In genomic region chr9:5562806-5563416, GRCh38 we compare ENCODE assay signal across 20 cellular contexts. TPM values are rescaled to one million over a fixed set of nuclear protein-coding genes. Genes with fewer than 3 reads are reported as not detected.
DNase-seq lines count a peak whose midpoint lies in the region; ATAC-seq and TF ChIP-seq lines count a peak whose summit lies in the region.
"Had no signal": no experiment of that assay in that cellular context is flagged by ENCODE, and none has a peak within 500 bp of the region (broad histone marks: within the 10 kb centered on the region; RNA-seq: fewer than 3 reads in every experiment).

No MANE protein-coding gene starts in this region.

- no peaks in the 10 kb centered on the region for H3K27me3 Mint-ChIP-seq in MCF 10A (ENCODE audit: insufficient read depth, unreplicated experiment)
- H3K27me3 Mint-ChIP-seq in activated naive CD8-positive, alpha-beta T cell treated with anti-CD3 and anti-CD28 coated beads, Interleukin-2, amount 50 U/mL, for 24 hours: no peaks in the 10 kb centered on the region

- peaks cover 18% of the 10 kb centered on the region for H3K4me1 Mint-ChIP-seq in MCF 10A (ENCODE audit: insufficient read depth, unreplicated experiment)
- H3K4me1 Mint-ChIP-seq in activated naive CD8-positive, alpha-beta T cell treated with anti-CD3 and anti-CD28 coated beads, Interleukin-2, amount 50 U/mL, for 24 hours: peaks cover 36% of the 10 kb centered on the region

- no peak for DNase-seq in breast epithelium (ENCODE audit: low spot score in 2 of 2)
- DNase-seq in MCF 10A (ENCODE audit: unreplicated experiment): no peak
- DNase-seq in activated naive CD8-positive, alpha-beta T cell treated with anti-CD3 and anti-CD28 coated beads, Interleukin-2, amount 50 U/mL, for 24 hours: no peak
- peak; percentile 37 for DNase-seq in medulla oblongata (ENCODE audit: extremely low spot score)
- no peak for DNase-seq in ovary
- DNase-seq in DMS53 treated with DMSO at 0.1 percent for 48 hours (lab: John Stamatoyannopoulos, UW; ENCODE audit: unreplicated experiment): no peak
- DNase-seq: activated CD4-positive, alpha-beta T cell treated with anti-CD3 and anti-CD28 coated beads, Interleukin-2, amount 50 U/mL, for 48 hours; brain microvascular endothelial cell; Calu3; MM.1S; NCI-H82; right lobe of liver; stimulated activated CD4-positive, alpha-beta T cell treated with anti-CD3 and anti-CD28 coated beads, Interleukin-2, amount 100 ng/mL, for 48 hours; stimulated activated CD8-positive, alpha-beta memory T cell treated with anti-CD3 and anti-CD28 coated beads, Interleukin-4, amount 100 ng/mL, for 48 hours; upper lobe of left lung had no signal

- H3K27me3 ChIP-seq in breast epithelium (no peaks in the 10 kb centered on the region), ovary (no peaks in the 10 kb centered on the region)
- H3K27me3 ChIP-seq: brain microvascular endothelial cell, right lobe of liver, upper lobe of left lung had no signal

- no peak overlapping the region for H3K4me3 Mint-ChIP-seq in MCF 10A (ENCODE audit: unreplicated experiment)
- no peak overlapping the region for H3K4me3 Mint-ChIP-seq in activated naive CD8-positive, alpha-beta T cell treated with anti-CD3 and anti-CD28 coated beads, Interleukin-2, amount 50 U/mL, for 24 hours
- H3K4me3 Mint-ChIP-seq: activated T-helper 1 cell treated with anti-CD3 and anti-CD28 coated beads, Interleukin-12 subunit alpha, Interleukin-12 subunit beta, Interleukin-2, Interleukin-4 antibody, amounts not matched to agents 30 ng/mL and 10 ng/mL and 1 ng/mL, durations not matched to agents 14 hours and 24 hours and 36 hours had no signal

- BruUV-seq in MCF 10A (replicated peaks; lab: Mats Ljungman, UMichigan): no TSS peak

- ATAC-seq in activated naive CD8-positive, alpha-beta T cell treated with anti-CD3 and anti-CD28 coated beads, Interleukin-2, amount 50 U/mL, for 24 hours: peak; percentile 56
- no peak for ATAC-seq in GM18498 (IDR thresholded peaks at IDR 0.05; ENCODE audit: unreplicated experiment)
- no peak for ATAC-seq in esophagus mucosa
- ATAC-seq: right lobe of liver had no signal

- no peaks in the 10 kb centered on the region for H3K36me3 Mint-ChIP-seq in MCF 10A (ENCODE audit: insufficient read depth, unreplicated experiment)
- no peaks in the 10 kb centered on the region for H3K36me3 Mint-ChIP-seq in activated naive CD8-positive, alpha-beta T cell treated with anti-CD3 and anti-CD28 coated beads, Interleukin-2, amount 50 U/mL, for 24 hours (ENCODE audit: low read depth)

- no peaks in the 10 kb centered on the region for H3K9me3 ChIP-seq in breast epithelium
- no peaks in the 10 kb centered on the region for H3K9me3 ChIP-seq in ovary
- H3K9me3 ChIP-seq: right lobe of liver, upper lobe of left lung had no signal

- POLR2A ChIA-PET in MCF 10A (lab: Yijun Ruan, JAX): interaction anchor here (1.4 kb wide), 1 partner anchor 113 kb away, joined by 5 read pairs; the partner anchor contains the start of gene CD274

- TF ChIP-seq CTCF in breast epithelium (IDR thresholded peaks at IDR 0.05) (no peak), MCF 10A (IDR thresholded peaks at IDR 0.05; ENCODE audit: unreplicated experiment) (no peak), ovary (IDR thresholded peaks at IDR 0.05) (no peak)

- H3K9me3 Mint-ChIP-seq in MCF 10A (ENCODE audit: unreplicated experiment): peaks cover 12% of the 10 kb centered on the region
- H3K9me3 Mint-ChIP-seq in activated naive CD8-positive, alpha-beta T cell treated with anti-CD3 and anti-CD28 coated beads, Interleukin-2, amount 50 U/mL, for 24 hours: no peaks in the 10 kb centered on the region

- H3K36me3 ChIP-seq in breast epithelium: no peaks in the 10 kb centered on the region
- H3K36me3 ChIP-seq in ovary: no peaks in the 10 kb centered on the region
- H3K36me3 ChIP-seq: right lobe of liver, upper lobe of left lung had no signal

- 43 to 48% (median 47%) methylated on average over 5 of the region's 5 CpGs for WGBS in ovary, 3 donors

- H3K27ac ChIP-seq in breast epithelium: peak overlapping the region; percentile 23 to 46
- no peak overlapping the region for H3K27ac ChIP-seq in ovary
- H3K27ac ChIP-seq: brain microvascular endothelial cell, right lobe of liver, RWPE1, upper lobe of left lung had no signal

- H3K4me1 ChIP-seq in breast epithelium (no peaks in the 10 kb centered on the region), ovary (ENCODE audit: insufficient read depth) (peaks cover 3% of the 10 kb centered on the region)
- H3K4me1 ChIP-seq: right lobe of liver had no signal

- CTCF ChIA-PET in MCF 10A (lab: Yijun Ruan, JAX): interaction anchor here (1.6 to 2.3 kb wide), 2 partner anchors 27 to 113 kb away, joined by 7 to 12 read pairs; partner anchors contain the start of gene CD274

- intact Hi-C loops in breast epithelium (cut with DNase I; ENCODE audit: low total_unique reads) (no loop called here), MCF 10A (cut with micrococcal nuclease) (no loop called here), ovary (cut with DNase I) (loop anchor here in 1 of 4 donors (10.0 kb wide), 1 partner anchor 48 kb away; the partner anchor contains the start of gene PDCD1LG2)

- H3K4me3 ChIP-seq in breast epithelium: no peak overlapping the region
- no peak overlapping the region for H3K4me3 ChIP-seq in ovary
- H3K4me3 ChIP-seq: right lobe of liver, upper lobe of left lung had no signal

- TF ChIP-seq POLR2A in breast epithelium (IDR thresholded peaks at IDR 0.05) (no peak), ovary (IDR thresholded peaks at IDR 0.05) (no peak)

- no peak overlapping the region for H3K27ac Mint-ChIP-seq in MCF 10A (ENCODE audit: low read depth, unreplicated experiment)
- H3K27ac Mint-ChIP-seq in activated naive CD8-positive, alpha-beta T cell treated with anti-CD3 and anti-CD28 coated beads, Interleukin-2, amount 50 U/mL, for 24 hours: no peak overlapping the region
- H3K27ac Mint-ChIP-seq: activated T-helper 1 cell treated with anti-CD3 and anti-CD28 coated beads, Interleukin-12 subunit alpha, Interleukin-12 subunit beta, Interleukin-2, Interleukin-4 antibody, amounts not matched to agents 30 ng/mL and 10 ng/mL and 1 ng/mL, durations not matched to agents 14 hours and 24 hours and 36 hours had no signal

- TF ChIP-seq EP300 in ovary (IDR thresholded peaks at IDR 0.05): no peak

RNA-seq across cellular contexts. Expression of gene PDCD1LG2, which starts 52.6 kb away (rescaled TPM):
- total RNA-seq in breast epithelium: 1 to 10 TPM; 1.6 to 8.0 (median 3.3) TPM
- 1.8 and 3.2 TPM in 2 replicates for total RNA-seq in MCF 10A (2022)
- 1 to 10 TPM in 4 of 7 donors, under 1 TPM in 3; 0.51 to 2.0 (median 1.2) TPM for total RNA-seq in ovary
- polyA plus RNA-seq in ovary: 1 to 10 TPM in 1 of 2 donors, under 1 TPM in 1; 0.70 to 5.0 TPM
- total RNA-seq in esophagus mucosa: 0.32 TPM
- total RNA-seq: Calu3 had no signal
- polyA plus RNA-seq: neural cell had no signal

Comparison
In these comparisons a context has a peak if more than half of its experiments do, and no peak if none do; other contexts are left out.
1. H3K27ac ChIP-seq: peak in breast epithelium (2 of 2); none in ovary (0 of 2).